Comparison of ENCODE assay signal across 14 cellular contexts in the genomic region with DNA sequence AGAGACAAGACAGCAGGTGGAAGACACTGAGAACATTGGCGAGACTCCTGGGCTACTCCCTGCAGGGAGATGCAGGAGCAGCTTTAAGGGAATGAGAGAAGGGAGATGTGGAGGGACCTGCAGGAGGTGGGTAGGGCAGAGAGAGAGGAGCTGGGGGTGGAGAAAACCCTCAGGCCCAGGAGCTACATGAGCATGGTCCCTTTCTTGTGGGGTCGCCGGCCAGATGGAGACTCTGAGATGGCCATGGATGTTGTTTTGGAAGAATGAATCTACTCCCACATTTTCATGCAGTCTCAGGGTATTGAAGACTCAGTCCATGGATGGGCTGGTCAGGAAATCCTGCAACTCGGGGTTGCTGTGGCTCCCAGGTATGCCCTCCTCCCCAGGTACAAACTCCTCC.
DNase-seq lines count a peak whose midpoint lies in the region; ATAC-seq and TF ChIP-seq lines count a peak whose summit lies in the region.
"Had no signal": no experiment of that assay in that cellular context is flagged by ENCODE, and none has a peak within 500 bp of the region (broad histone marks: within the 10 kb centered on the region; RNA-seq: fewer than 3 reads in every experiment).

No MANE protein-coding gene starts in this region.

- no peak overlapping the region for H3K4me3 Mint-ChIP-seq in activated CD8-positive, alpha-beta memory T cell treated with anti-CD3 and anti-CD28 coated beads, Interleukin-2, amount 10 ng/mL, durations not matched to agents 7 days and 5 days
- H3K4me3 Mint-ChIP-seq in WTC11 = no peak overlapping the region
- no peak overlapping the region for H3K4me3 Mint-ChIP-seq in osteocyte (ENCODE audit: unreplicated experiment)
- H3K4me3 Mint-ChIP-seq: B cell; CD4-positive, alpha-beta T cell; CD8-positive, alpha-beta T cell had no signal

- H3K27me3 Mint-ChIP-seq in activated CD8-positive, alpha-beta memory T cell treated with anti-CD3 and anti-CD28 coated beads, Interleukin-2, amount 10 ng/mL, durations not matched to agents 7 days and 5 days = peaks cover 4% of the 10 kb centered on the region
- H3K27me3 Mint-ChIP-seq in WTC11 (ENCODE audit: low read depth) = peaks cover 22% of the 10 kb centered on the region
- peaks cover 3% of the 10 kb centered on the region for H3K27me3 Mint-ChIP-seq in osteocyte (ENCODE audit: unreplicated experiment)

- no peak for DNase-seq in activated CD8-positive, alpha-beta memory T cell treated with anti-CD3 and anti-CD28 coated beads, Interleukin-2, amount 10 ng/mL, durations not matched to agents 7 days and 5 days
- no peak for DNase-seq in activated CD8-positive, alpha-beta memory T cell treated with anti-CD3 and anti-CD28 coated beads, Interleukin-2, amount 50 U/mL, for 4 hours
- DNase-seq in WTC11 (ENCODE audit: low spot score) (no peak), osteocyte (ENCODE audit: extremely low spot score, unreplicated experiment) (peak; percentile 70)
- DNase-seq: AML-193; Caco-2; Calu3; CD4-positive, alpha-beta T cell; CD8-positive, alpha-beta T cell; DMS79 treated with DMSO at 0.1 percent for 48 hours; GF-D8 had no signal

- peak overlapping the region; percentile 15 for H3K27ac Mint-ChIP-seq in activated CD8-positive, alpha-beta memory T cell treated with anti-CD3 and anti-CD28 coated beads, Interleukin-2, amount 10 ng/mL, durations not matched to agents 7 days and 5 days
- peak overlapping the region; percentile 45; the same call in 1 of the 2 replicates for H3K27ac Mint-ChIP-seq in WTC11
- H3K27ac Mint-ChIP-seq in osteocyte (ENCODE audit: unreplicated experiment) = no peak overlapping the region
- H3K27ac Mint-ChIP-seq: B cell; CD4-positive, alpha-beta T cell; CD8-positive, alpha-beta T cell had no signal

- H3K4me1 Mint-ChIP-seq in activated CD8-positive, alpha-beta memory T cell treated with anti-CD3 and anti-CD28 coated beads, Interleukin-2, amount 10 ng/mL, durations not matched to agents 7 days and 5 days = peaks cover under 1% of the 10 kb centered on the region
- peaks cover 30% of the 10 kb centered on the region for H3K4me1 Mint-ChIP-seq in WTC11
- H3K4me1 Mint-ChIP-seq in osteocyte (ENCODE audit: unreplicated experiment) = no peaks in the 10 kb centered on the region

- CTCF ChIA-PET in activated CD8-positive, alpha-beta memory T cell treated with anti-CD3 and anti-CD28 coated beads, Interleukin-2, amount 10 ng/mL, durations not matched to agents 7 days and 5 days (lab: Charles Lee) = no interaction called here
- CTCF ChIA-PET in WTC11 (lab: Charles Lee) = no interaction called here

- H3K9me3 Mint-ChIP-seq in activated CD8-positive, alpha-beta memory T cell treated with anti-CD3 and anti-CD28 coated beads, Interleukin-2, amount 10 ng/mL, durations not matched to agents 7 days and 5 days (ENCODE audit: low read depth) = no peaks in the 10 kb centered on the region
- H3K9me3 Mint-ChIP-seq in WTC11 = peaks cover 9% of the 10 kb centered on the region
- H3K9me3 Mint-ChIP-seq in osteocyte (ENCODE audit: unreplicated experiment) = no peaks in the 10 kb centered on the region
- H3K9me3 Mint-ChIP-seq: CD4-positive, alpha-beta T cell; CD8-positive, alpha-beta T cell had no signal

- no peak for TF ChIP-seq CTCF in WTC11 (IDR thresholded peaks at IDR 0.05)
- no peak for TF ChIP-seq CTCF in osteocyte (IDR thresholded peaks at IDR 0.05)

- no peaks in the 10 kb centered on the region for H3K36me3 Mint-ChIP-seq in activated CD8-positive, alpha-beta memory T cell treated with anti-CD3 and anti-CD28 coated beads, Interleukin-2, amount 10 ng/mL, durations not matched to agents 7 days and 5 days
- H3K36me3 Mint-ChIP-seq in WTC11 (no peaks in the 10 kb centered on the region), osteocyte (ENCODE audit: unreplicated experiment) (no peaks in the 10 kb centered on the region)
- H3K36me3 Mint-ChIP-seq: CD8-positive, alpha-beta T cell had no signal

- no peak for ATAC-seq in activated CD8-positive, alpha-beta memory T cell treated with anti-CD3 and anti-CD28 coated beads, Interleukin-2, amount 10 ng/mL, durations not matched to agents 7 days and 5 days
- ATAC-seq in WTC11 (no peak), GM21515 (IDR thresholded peaks at IDR 0.05; ENCODE audit: unreplicated experiment) (no peak)
- ATAC-seq: A549; CD8-positive, alpha-beta T cell had no signal

- POLR2A ChIA-PET in WTC11 (lab: Charles Lee) = no interaction called here

TF ChIP-seq in WTC11, 78 proteins besides CTCF, POLR2A, EP300 and RAD21 (continues in another document):
- TF ChIP-seq MXD4 (CRISPR knock-in tag; IDR thresholded peaks at IDR 0.05; ENCODE audit: borderline replicate concordance) (no peak), NR3C1 (CRISPR knock-in tag; conservative IDR thresholded peaks at IDR 0.05; ENCODE audit: low read depth) (no peak), GRHL2 (CRISPR knock-in tag; IDR thresholded peaks at IDR 0.05; ENCODE audit: insufficient replicate concordance, severe bottlenecking) (no peak), JAZF1 (CRISPR knock-in tag; IDR thresholded peaks at IDR 0.05) (no peak), TP53 (CRISPR knock-in tag; IDR thresholded peaks at IDR 0.05) (no peak), SOX15 (CRISPR knock-in tag; IDR thresholded peaks at IDR 0.05) (no peak), HMGA2 (CRISPR knock-in tag; IDR thresholded peaks at IDR 0.05) (no peak), SMAD3 (CRISPR knock-in tag; IDR thresholded peaks at IDR 0.05; ENCODE audit: borderline replicate concordance) (no peak), NFYB (CRISPR knock-in tag; conservative IDR thresholded peaks at IDR 0.05; ENCODE audit: low read depth) (no peak), MYBL2 (CRISPR knock-in tag; IDR thresholded peaks at IDR 0.05) (no peak), SP1 (CRISPR knock-in tag; conservative IDR thresholded peaks at IDR 0.05) (no peak), NFE2L1 (CRISPR knock-in tag; IDR thresholded peaks at IDR 0.05) (no peak)
- TF ChIP-seq, protein P1, sequence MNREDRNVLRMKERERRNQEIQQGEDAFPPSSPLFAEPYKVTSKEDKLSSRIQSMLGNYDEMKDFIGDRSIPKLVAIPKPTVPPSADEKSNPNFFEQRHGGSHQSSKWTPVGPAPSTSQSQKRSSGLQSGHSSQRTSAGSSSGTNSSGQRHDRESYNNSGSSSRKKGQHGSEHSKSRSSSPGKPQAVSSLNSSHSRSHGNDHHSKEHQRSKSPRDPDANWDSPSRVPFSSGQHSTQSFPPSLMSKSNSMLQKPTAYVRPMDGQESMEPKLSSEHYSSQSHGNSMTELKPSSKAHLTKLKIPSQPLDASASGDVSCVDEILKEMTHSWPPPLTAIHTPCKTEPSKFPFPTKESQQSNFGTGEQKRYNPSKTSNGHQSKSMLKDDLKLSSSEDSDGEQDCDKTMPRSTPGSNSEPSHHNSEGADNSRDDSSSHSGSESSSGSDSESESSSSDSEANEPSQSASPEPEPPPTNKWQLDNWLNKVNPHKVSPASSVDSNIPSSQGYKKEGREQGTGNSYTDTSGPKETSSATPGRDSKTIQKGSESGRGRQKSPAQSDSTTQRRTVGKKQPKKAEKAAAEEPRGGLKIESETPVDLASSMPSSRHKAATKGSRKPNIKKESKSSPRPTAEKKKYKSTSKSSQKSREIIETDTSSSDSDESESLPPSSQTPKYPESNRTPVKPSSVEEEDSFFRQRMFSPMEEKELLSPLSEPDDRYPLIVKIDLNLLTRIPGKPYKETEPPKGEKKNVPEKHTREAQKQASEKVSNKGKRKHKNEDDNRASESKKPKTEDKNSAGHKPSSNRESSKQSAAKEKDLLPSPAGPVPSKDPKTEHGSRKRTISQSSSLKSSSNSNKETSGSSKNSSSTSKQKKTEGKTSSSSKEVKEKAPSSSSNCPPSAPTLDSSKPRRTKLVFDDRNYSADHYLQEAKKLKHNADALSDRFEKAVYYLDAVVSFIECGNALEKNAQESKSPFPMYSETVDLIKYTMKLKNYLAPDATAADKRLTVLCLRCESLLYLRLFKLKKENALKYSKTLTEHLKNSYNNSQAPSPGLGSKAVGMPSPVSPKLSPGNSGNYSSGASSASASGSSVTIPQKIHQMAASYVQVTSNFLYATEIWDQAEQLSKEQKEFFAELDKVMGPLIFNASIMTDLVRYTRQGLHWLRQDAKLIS (CRISPR knock-in tag; IDR thresholded peaks at IDR 0.05; ENCODE audit: borderline replicate concordance) = no peak
- TF ChIP-seq, protein P2, sequence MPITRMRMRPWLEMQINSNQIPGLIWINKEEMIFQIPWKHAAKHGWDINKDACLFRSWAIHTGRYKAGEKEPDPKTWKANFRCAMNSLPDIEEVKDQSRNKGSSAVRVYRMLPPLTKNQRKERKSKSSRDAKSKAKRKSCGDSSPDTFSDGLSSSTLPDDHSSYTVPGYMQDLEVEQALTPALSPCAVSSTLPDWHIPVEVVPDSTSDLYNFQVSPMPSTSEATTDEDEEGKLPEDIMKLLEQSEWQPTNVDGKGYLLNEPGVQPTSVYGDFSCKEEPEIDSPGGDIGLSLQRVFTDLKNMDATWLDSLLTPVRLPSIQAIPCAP (CRISPR knock-in tag; IDR thresholded peaks at IDR 0.05) = no peak
- TF ChIP-seq, protein P3, sequence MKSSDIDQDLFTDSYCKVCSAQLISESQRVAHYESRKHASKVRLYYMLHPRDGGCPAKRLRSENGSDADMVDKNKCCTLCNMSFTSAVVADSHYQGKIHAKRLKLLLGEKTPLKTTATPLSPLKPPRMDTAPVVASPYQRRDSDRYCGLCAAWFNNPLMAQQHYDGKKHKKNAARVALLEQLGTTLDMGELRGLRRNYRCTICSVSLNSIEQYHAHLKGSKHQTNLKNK (CRISPR knock-in tag; IDR thresholded peaks at IDR 0.05) = no peak
- TF ChIP-seq, protein P4, sequence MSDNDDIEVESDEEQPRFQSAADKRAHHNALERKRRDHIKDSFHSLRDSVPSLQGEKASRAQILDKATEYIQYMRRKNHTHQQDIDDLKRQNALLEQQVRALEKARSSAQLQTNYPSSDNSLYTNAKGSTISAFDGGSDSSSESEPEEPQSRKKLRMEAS (CRISPR knock-in tag; IDR thresholded peaks at IDR 0.05) = no peak
- TF ChIP-seq, protein P5, sequence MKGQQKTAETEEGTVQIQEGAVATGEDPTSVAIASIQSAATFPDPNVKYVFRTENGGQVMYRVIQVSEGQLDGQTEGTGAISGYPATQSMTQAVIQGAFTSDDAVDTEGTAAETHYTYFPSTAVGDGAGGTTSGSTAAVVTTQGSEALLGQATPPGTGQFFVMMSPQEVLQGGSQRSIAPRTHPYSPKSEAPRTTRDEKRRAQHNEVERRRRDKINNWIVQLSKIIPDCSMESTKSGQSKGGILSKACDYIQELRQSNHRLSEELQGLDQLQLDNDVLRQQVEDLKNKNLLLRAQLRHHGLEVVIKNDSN (CRISPR knock-in tag; IDR thresholded peaks at IDR 0.05) = no peak
